ENCODE assay signal across 16 cellular contexts in the genomic region with DNA sequence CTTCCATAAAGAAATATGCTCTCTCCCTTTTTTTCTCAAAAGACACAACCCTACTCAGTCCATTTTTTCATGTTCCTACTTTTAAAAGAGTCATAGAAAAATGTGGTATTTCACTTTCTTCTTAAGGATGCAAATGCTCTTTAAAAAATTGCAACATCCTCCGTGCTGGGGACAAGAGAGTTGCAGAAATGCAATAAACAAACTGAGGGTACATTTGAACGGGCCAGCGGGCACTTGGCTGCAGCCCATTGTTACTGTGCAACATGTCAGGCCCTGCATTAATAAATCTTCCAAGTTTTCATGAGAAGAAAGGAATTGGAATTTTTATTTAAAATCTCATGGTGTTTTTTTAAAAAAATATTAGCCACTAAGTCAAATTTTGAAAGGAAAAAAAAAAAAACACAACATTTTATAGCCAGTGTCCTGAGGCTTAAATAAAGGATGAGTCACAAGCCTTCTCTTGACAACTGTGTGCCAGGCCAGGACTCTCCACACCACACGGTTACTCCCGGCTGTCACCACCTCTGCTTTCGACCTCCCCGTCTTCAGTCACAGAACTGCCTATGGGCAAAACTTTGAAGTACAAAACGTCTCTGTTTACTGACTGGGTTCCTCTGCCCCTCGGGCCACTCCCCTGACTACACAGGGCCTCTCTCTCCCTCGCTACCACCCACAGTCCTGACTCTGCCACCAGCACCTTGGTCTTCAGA. TPM values are rescaled to one million over a fixed set of nuclear protein-coding genes. Genes with fewer than 3 reads are reported as not detected.
DNase-seq lines count a peak whose midpoint lies in the region; ATAC-seq and TF ChIP-seq lines count a peak whose summit lies in the region.
"Had no signal": no experiment of that assay in that cellular context is flagged by ENCODE, and none has a peak within 500 bp of the region (broad histone marks: within the 10 kb centered on the region; RNA-seq: fewer than 3 reads in every experiment).

No MANE protein-coding gene starts in this region.

- peaks cover 5% of the 10 kb centered on the region for H3K4me1 Mint-ChIP-seq in osteocyte (ENCODE audit: unreplicated experiment)

- H3K27me3 Mint-ChIP-seq in osteocyte (ENCODE audit: unreplicated experiment): no peaks in the 10 kb centered on the region

- DNase-seq in EL (peak; percentile 39), NCI-H460 (ENCODE audit: extremely low read depth, low read depth) (peak; percentile 31), foreskin keratinocyte (peak in 1 of 2 donors; percentile 11), psoas muscle (peak in 1 of 2 donors; percentile 19), osteocyte (ENCODE audit: extremely low spot score, unreplicated experiment) (no peak), iPS-NIHi11 (ENCODE audit: low spot score) (no peak)
- no peak for DNase-seq in activated T-cell treated with anti-CD3 and anti-CD28 coated beads, Interleukin-2, amount 50 U/mL, for 1 hour
- DNase-seq: activated naive CD4-positive, alpha-beta T cell; mesendoderm; NCI-H1436 treated with DMSO at 0.1 percent for 48 hours; NCI-H2227 treated with DMSO at 0.1 percent for 48 hours; nephron progenitor cell; SHP77 treated with DMSO at 0.1 percent for 48 hours; stimulated activated CD4-positive, alpha-beta T cell treated with anti-CD3 and anti-CD28 coated beads, Interleukin-2, amount 100 ng/mL, for 48 hours had no signal

- H3K27ac ChIP-seq in foreskin keratinocyte (no peak overlapping the region), psoas muscle (peak overlapping the region; percentile 27)
- H3K27ac ChIP-seq: BLaER1, coronary artery had no signal

- no peaks in the 10 kb centered on the region for H3K27me3 ChIP-seq in foreskin keratinocyte
- H3K27me3 ChIP-seq in psoas muscle (ENCODE audit: insufficient read depth in 3 of 3, low read length in 2 of 3): no peaks in the 10 kb centered on the region
- H3K27me3 ChIP-seq: BLaER1 had no signal

- WGBS in psoas muscle, 3 donors: 62 to 76% (median 67%) methylated on average over 10 of the region's 10 CpGs

- no peaks in the 10 kb centered on the region for H3K36me3 Mint-ChIP-seq in osteocyte (ENCODE audit: unreplicated experiment)

- intact Hi-C loops in psoas muscle (cut with DNase I): no loop called here

- no peaks in the 10 kb centered on the region for H3K9me3 ChIP-seq in psoas muscle
- H3K9me3 ChIP-seq: BLaER1 had no signal

- H3K4me3 Mint-ChIP-seq in osteocyte (ENCODE audit: unreplicated experiment): no peak overlapping the region
- H3K4me3 Mint-ChIP-seq: nephron progenitor cell had no signal

- no peak overlapping the region for H3K27ac Mint-ChIP-seq in osteocyte (ENCODE audit: unreplicated experiment)
- H3K27ac Mint-ChIP-seq: nephron progenitor cell had no signal

- H3K36me3 ChIP-seq in psoas muscle (ENCODE audit: insufficient read depth in 1 of 2, low read depth in 1 of 2): peaks cover 0 to 100% of the 10 kb centered on the region in 2 donors
- H3K36me3 ChIP-seq: BLaER1 had no signal

- H3K9me3 Mint-ChIP-seq in osteocyte (ENCODE audit: unreplicated experiment): no peaks in the 10 kb centered on the region
- H3K9me3 Mint-ChIP-seq: nephron progenitor cell had no signal

- ATAC-seq in foreskin keratinocyte (peak; percentile 73), psoas muscle (peak; percentile 68 to 97 (median 77))

- H3K4me3 ChIP-seq in psoas muscle: no peak overlapping the region
- H3K4me3 ChIP-seq: BLaER1, coronary artery had no signal

- H3K4me1 ChIP-seq in foreskin keratinocyte: no peaks in the 10 kb centered on the region
- H3K4me1 ChIP-seq in psoas muscle: no peaks in the 10 kb centered on the region
- H3K4me1 ChIP-seq: BLaER1 had no signal

- TF ChIP-seq CTCF in foreskin keratinocyte (conservative IDR thresholded peaks at IDR 0.05) (no peak), psoas muscle (IDR thresholded peaks at IDR 0.05) (no peak), osteocyte (IDR thresholded peaks at IDR 0.05) (no peak)

RNA-seq across cellular contexts. Expression of gene MFF, which starts 57.5 kb away (rescaled TPM):
- 785 and 851 TPM in 2 replicates for total RNA-seq in NCI-H460 (2014; rRNA removed; shearing (Covaris generic))
- polyA plus RNA-seq in NCI-H460 (2014; cell fraction: nucleus; rRNA removed): 488 and 576 TPM in 2 replicates
- total RNA-seq in foreskin keratinocyte (72.3 and 78.9 TPM in 2 replicates), psoas muscle (10 to 100 TPM; 63.8 to 80.3 (median 70.2) TPM), osteocyte (83.4 and 87.2 TPM in 2 replicates)
- polyA plus RNA-seq in foreskin keratinocyte (64.2 and 76.8 TPM in 2 replicates), psoas muscle (100 to 1,000 TPM in 2 of 3 donors, 10 to 100 TPM in 1; 75.0 to 143 (median 116) TPM)

Comparison
In these comparisons a context has a peak if more than half of its experiments do, and no peak if none do; other contexts are left out.
1. DNase-seq: peak in EL (single experiment) and NCI-H460 (single experiment); none in osteocyte (single experiment), activated T-cell treated with anti-CD3 and anti-CD28 coated beads, Interleukin-2, amount 50 U/mL, for 1 hour (single experiment) and iPS-NIHi11 (single experiment).